In the genomic region with DNA sequence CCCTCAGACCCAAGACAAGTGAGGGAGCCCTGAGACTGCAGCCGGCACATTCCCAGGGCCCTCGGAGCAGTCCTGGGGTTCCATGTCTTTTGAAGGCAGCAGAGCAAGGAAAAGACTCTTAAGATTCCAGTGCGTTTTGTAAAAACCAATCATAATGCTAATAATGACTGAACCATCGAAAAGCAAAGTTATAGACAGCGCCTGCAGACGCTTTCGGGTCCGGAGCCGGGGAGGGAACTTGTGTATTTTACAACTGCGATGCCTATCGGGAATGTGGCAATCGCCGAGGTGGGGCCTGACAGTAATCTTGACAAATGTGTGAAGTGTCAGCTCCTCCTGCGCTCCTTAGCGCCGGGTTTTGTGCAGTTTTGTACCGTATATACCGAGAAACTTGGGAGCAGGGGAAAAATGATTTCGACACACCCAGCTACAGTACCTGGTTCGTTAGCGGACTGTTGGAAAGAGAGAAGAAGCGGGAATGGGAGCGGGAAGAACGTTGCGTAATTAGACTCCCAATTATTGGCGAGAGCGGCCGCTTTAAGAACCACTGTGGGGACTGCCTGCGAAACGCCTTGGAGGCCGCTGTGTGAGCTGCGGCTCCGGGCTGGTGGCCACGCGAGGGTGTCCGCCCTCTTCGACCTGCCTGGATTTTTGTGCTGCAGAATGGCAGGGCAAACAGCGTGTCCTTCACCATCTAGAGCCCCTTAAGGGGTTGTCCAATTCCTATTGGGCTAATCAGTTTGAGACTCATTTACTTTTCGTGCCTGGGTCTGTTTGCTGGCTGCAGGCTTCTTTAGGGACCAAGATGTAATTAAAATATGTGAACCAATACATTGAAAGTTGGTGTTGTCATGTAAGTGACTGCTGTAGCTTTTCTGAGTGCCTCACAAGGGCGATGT, we compare ENCODE assay signal across 8 cellular contexts. TPM values are rescaled to one million over a fixed set of nuclear protein-coding genes. Genes with fewer than 3 reads are reported as not detected.
DNase-seq lines count a peak whose midpoint lies in the region; ATAC-seq and TF ChIP-seq lines count a peak whose summit lies in the region.

No MANE protein-coding gene starts in this region.

- H3K36me3 Mint-ChIP-seq in Calu3 (ENCODE audit: insufficient read depth, unreplicated experiment) (peaks cover 29% of the 10 kb centered on the region), neural progenitor cell (no peaks in the 10 kb centered on the region)
- peaks cover 6% of the 10 kb centered on the region for H3K36me3 Mint-ChIP-seq in activated T-helper 1 cell treated with anti-CD3 and anti-CD28 coated beads, Interleukin-12 subunit alpha, Interleukin-12 subunit beta, Interleukin-2, Interleukin-4 antibody, amounts not matched to agents 30 ng/mL and 10 ng/mL and 1 ng/mL, durations not matched to agents 14 hours and 24 hours and 36 hours (ENCODE audit: low read depth)

- H3K4me1 Mint-ChIP-seq in Calu3 (ENCODE audit: low read depth, unreplicated experiment) (peaks cover 35% of the 10 kb centered on the region), neural progenitor cell (peaks cover 23% of the 10 kb centered on the region)
- peaks cover 37% of the 10 kb centered on the region for H3K4me1 Mint-ChIP-seq in activated T-helper 1 cell treated with anti-CD3 and anti-CD28 coated beads, Interleukin-12 subunit alpha, Interleukin-12 subunit beta, Interleukin-2, Interleukin-4 antibody, amounts not matched to agents 30 ng/mL and 10 ng/mL and 1 ng/mL, durations not matched to agents 14 hours and 24 hours and 36 hours (ENCODE audit: low read depth)

- TF ChIP-seq CTCF in Calu3 (IDR thresholded peaks at IDR 0.05; ENCODE audit: unreplicated experiment) (no peak), neural progenitor cell (IDR thresholded peaks at IDR 0.05) (no peak)

- DNase-seq in Calu3, result peak; percentile 43
- DNase-seq in KBM-7, result peak; percentile 15
- DNase-seq in activated T-helper 1 cell treated with anti-CD3 and anti-CD28 coated beads, Interleukin-12 subunit alpha, Interleukin-12 subunit beta, Interleukin-2, Interleukin-4 antibody, amounts not matched to agents 30 ng/mL and 10 ng/mL and 1 ng/mL, durations not matched to agents 14 hours and 24 hours and 36 hours (ENCODE audit: low spot score), result no peak
- peak; percentile 33 for DNase-seq in globus pallidus (ENCODE audit: low spot score)
- peak; percentile 68 for DNase-seq in neural progenitor cell (ENCODE audit: low spot score)
- DNase-seq in SKM-1 treated with dmso at 0.1 percent for 144 hours (lab: John Stamatoyannopoulos, UW; ENCODE audit: unreplicated experiment), result no peak

- peak overlapping the region; percentile 83 for H2AFZ ChIP-seq in neural progenitor cell (replicated peaks)

- peaks cover 33% of the 10 kb centered on the region for H4K20me1 ChIP-seq in neural progenitor cell (ENCODE audit: low read depth)

- no peak overlapping the region for H3K27ac ChIP-seq in neural progenitor cell

- no peaks in the 10 kb centered on the region for H3K36me3 ChIP-seq in neural progenitor cell

- no peaks in the 10 kb centered on the region for H3K9me3 ChIP-seq in neural progenitor cell (ENCODE audit: low read depth)

- no peak overlapping the region for H3K9ac ChIP-seq in neural progenitor cell

- in situ Hi-C loops in KBM-7 (cut with MboI; ENCODE audit: low pct_unique_long_range_greater_than_20kb, low sequenced_read_pairs), result no loop called here

- no peaks in the 10 kb centered on the region for H3K4me1 ChIP-seq in neural progenitor cell

- H3K79me2 ChIP-seq in neural progenitor cell (ENCODE audit: low read depth), result no peaks in the 10 kb centered on the region

- H3K4me3 ChIP-seq in neural progenitor cell, result peak overlapping the region; percentile 62

- intact Hi-C loops in Calu3 (cut with micrococcal nuclease; ENCODE audit: unreplicated experiment), result loop anchor here (2.0 to 5.0 kb wide), 3 partner anchors 65 to 237 kb away; no protein-coding TSS in a partner anchor
- intact Hi-C loops in activated T-helper 1 cell treated with anti-CD3 and anti-CD28 coated beads, Interleukin-12 subunit alpha, Interleukin-12 subunit beta, Interleukin-2, Interleukin-4 antibody, amounts not matched to agents 30 ng/mL and 10 ng/mL and 1 ng/mL, durations not matched to agents 14 hours and 24 hours and 36 hours (cut with micrococcal nuclease), result loop anchor here (2.0 to 5.0 kb wide), 4 partner anchors 61 to 1103 kb away; partner anchors contain the start of gene MSH2

- peak overlapping the region; percentile 96 for H3K4me2 ChIP-seq in neural progenitor cell

- H3F3A ChIP-seq in neural progenitor cell (ENCODE audit: low read depth), result peaks cover 15% of the 10 kb centered on the region

- ATAC-seq in HG02840 (IDR thresholded peaks at IDR 0.05; ENCODE audit: low FRiP score, unreplicated experiment), result no peak
- ATAC-seq in GM18498 (IDR thresholded peaks at IDR 0.05; ENCODE audit: unreplicated experiment), result no peak

- no TSS peak for BruUV-seq in Calu3 (replicated peaks; lab: Mats Ljungman, UMichigan)

- H3K4me3 Mint-ChIP-seq in Calu3 (ENCODE audit: low read depth, unreplicated experiment) (peak overlapping the region; percentile 95), neural progenitor cell (peak overlapping the region; percentile 87)
- peak overlapping the region; percentile 82 for H3K4me3 Mint-ChIP-seq in activated T-helper 1 cell treated with anti-CD3 and anti-CD28 coated beads, Interleukin-12 subunit alpha, Interleukin-12 subunit beta, Interleukin-2, Interleukin-4 antibody, amounts not matched to agents 30 ng/mL and 10 ng/mL and 1 ng/mL, durations not matched to agents 14 hours and 24 hours and 36 hours

- H3K27ac Mint-ChIP-seq in Calu3 (ENCODE audit: unreplicated experiment), result peak overlapping the region; percentile 63
- H3K27ac Mint-ChIP-seq in activated T-helper 1 cell treated with anti-CD3 and anti-CD28 coated beads, Interleukin-12 subunit alpha, Interleukin-12 subunit beta, Interleukin-2, Interleukin-4 antibody, amounts not matched to agents 30 ng/mL and 10 ng/mL and 1 ng/mL, durations not matched to agents 14 hours and 24 hours and 36 hours, result no peak overlapping the region
- no peak overlapping the region for H3K27ac Mint-ChIP-seq in neural progenitor cell

- CTCF ChIA-PET in Calu3 (lab: Charles Lee), result interaction anchor here (0.7 to 1.6 kb wide), 2 partner anchors 39 to 237 kb away, joined by 3 read pairs; no protein-coding TSS in a partner anchor

- H3K27me3 Mint-ChIP-seq in Calu3 (ENCODE audit: unreplicated experiment) (no peaks in the 10 kb centered on the region), neural progenitor cell (ENCODE audit: insufficient read depth, low read depth) (peaks cover 77% of the 10 kb centered on the region)
- H3K27me3 Mint-ChIP-seq in activated T-helper 1 cell treated with anti-CD3 and anti-CD28 coated beads, Interleukin-12 subunit alpha, Interleukin-12 subunit beta, Interleukin-2, Interleukin-4 antibody, amounts not matched to agents 30 ng/mL and 10 ng/mL and 1 ng/mL, durations not matched to agents 14 hours and 24 hours and 36 hours (ENCODE audit: insufficient read depth), result peaks cover 73% of the 10 kb centered on the region

- H3K9me3 Mint-ChIP-seq in Calu3 (ENCODE audit: low read depth, unreplicated experiment), result no peaks in the 10 kb centered on the region
- peaks cover under 1% of the 10 kb centered on the region for H3K9me3 Mint-ChIP-seq in activated T-helper 1 cell treated with anti-CD3 and anti-CD28 coated beads, Interleukin-12 subunit alpha, Interleukin-12 subunit beta, Interleukin-2, Interleukin-4 antibody, amounts not matched to agents 30 ng/mL and 10 ng/mL and 1 ng/mL, durations not matched to agents 14 hours and 24 hours and 36 hours
- H3K9me3 Mint-ChIP-seq in neural progenitor cell, result peaks cover 3% of the 10 kb centered on the region

- H3K27me3 ChIP-seq in neural progenitor cell, result peaks cover 90% of the 10 kb centered on the region

RNA-seq across cellular contexts. Expression of gene EPAS1, which starts 2.4 kb away (rescaled TPM):
- total RNA-seq in Calu3 (2022) (18.5 and 28.1 TPM in 2 replicates), neural progenitor cell (ENCODE audit: low replicate concordance) (0.15 and 1.1 TPM in 2 replicates)
- total RNA-seq in activated T-helper 1 cell treated with anti-CD3 and anti-CD28 coated beads, Interleukin-12 subunit alpha, Interleukin-12 subunit beta, Interleukin-2, Interleukin-4 antibody, amounts not matched to agents 30 ng/mL and 10 ng/mL and 1 ng/mL, durations not matched to agents 14 hours and 24 hours and 36 hours, result 13.7 and 22.9 TPM in 2 replicates

Comparison
In these comparisons a context has a peak if more than half of its experiments do, and no peak if none do; other contexts are left out.
1. DNase-seq: peak in Calu3 (single experiment), KBM-7 (single experiment), globus pallidus (single experiment) and neural progenitor cell (single experiment); none in activated T-helper 1 cell treated with anti-CD3 and anti-CD28 coated beads, Interleukin-12 subunit alpha, Interleukin-12 subunit beta, Interleukin-2, Interleukin-4 antibody, amounts not matched to agents 30 ng/mL and 10 ng/mL and 1 ng/mL, durations not matched to agents 14 hours and 24 hours and 36 hours (single experiment) and SKM-1 treated with dmso at 0.1 percent for 144 hours (single experiment).
2. Peak in every context shown above with its lines, with median percentiles within 50 percentile points of each other: H3K4me3 Mint-ChIP-seq.